Comparison of ENCODE assay signal across 16 cellular contexts in the genomic region with DNA sequence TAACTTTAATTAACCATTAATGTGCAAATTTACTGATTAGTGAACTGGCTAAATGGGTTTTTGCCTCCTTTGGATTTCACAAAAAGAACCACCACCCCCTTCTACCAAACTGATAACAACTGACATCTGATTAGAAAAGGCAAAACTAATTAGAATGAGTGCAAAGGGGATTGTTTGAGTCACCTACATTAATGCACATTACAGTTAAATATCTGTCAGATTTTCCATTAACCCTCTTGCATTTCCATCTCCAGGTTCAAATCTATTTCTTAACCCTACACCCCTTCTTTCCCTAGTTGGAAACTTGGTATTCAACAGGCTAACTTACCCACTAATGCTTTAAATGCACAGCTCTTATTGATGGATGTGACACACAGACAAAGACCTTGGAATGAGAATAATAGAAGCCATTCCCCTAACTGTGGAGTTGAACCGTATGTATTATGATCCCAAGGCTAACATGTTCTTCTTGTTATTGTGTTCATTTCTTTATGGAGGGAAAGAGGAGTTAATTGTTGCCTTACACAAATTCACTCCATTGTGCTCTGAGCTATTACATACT.
DNase-seq lines count a peak whose midpoint lies in the region; ATAC-seq and TF ChIP-seq lines count a peak whose summit lies in the region.
"Had no signal": no experiment of that assay in that cellular context is flagged by ENCODE, and none has a peak within 500 bp of the region (broad histone marks: within the 10 kb centered on the region; RNA-seq: fewer than 3 reads in every experiment).

No MANE protein-coding gene starts in this region.

- no peak overlapping the region for H2BK15ac ChIP-seq in IMR-90 (ENCODE audit: low read depth, low read length)

- H3K4me3 Mint-ChIP-seq in activated CD4-positive, alpha-beta memory T cell treated with anti-CD3 and anti-CD28 coated beads for 36 hours: peak overlapping the region; percentile 40
- no peak overlapping the region for H3K4me3 Mint-ChIP-seq in activated CD4-positive, alpha-beta memory T cell treated with anti-CD3 and anti-CD28 coated beads, Interleukin-2, amount 10 ng/mL, durations not matched to agents 7 days and 5 days
- no peak overlapping the region for H3K4me3 Mint-ChIP-seq in activated T-helper 17 cell treated with anti-CD3 and anti-CD28 coated beads, Interleukin-2, amount 50 U/mL, for 72 hours
- no peak overlapping the region for H3K4me3 Mint-ChIP-seq in stimulated activated naive B cell treated with anti-CD40 and anti-IgM and Interleukin-4, amounts not matched to agents 10 μg/mL and 1 μg/mL and 100 μg/mL, for 72 hours

- ATAC-seq in IMR-90 (ENCODE audit: low read depth): no peak
- peak; percentile 26 for ATAC-seq in activated T-helper 17 cell treated with anti-CD3 and anti-CD28 coated beads, Interleukin-2, amount 50 U/mL, for 72 hours (replicated peaks)
- ATAC-seq in stimulated activated naive B cell treated with anti-CD40 and anti-IgM and Interleukin-4, amounts not matched to agents 10 μg/mL and 1 μg/mL and 100 μg/mL, for 72 hours (replicated peaks): no peak
- ATAC-seq in PC-3: no peak
- ATAC-seq: A549 had no signal

- H3K4me2 ChIP-seq in IMR-90 (ENCODE audit: low read depth, low read length): peak overlapping the region; percentile 50; the same call in 1 of the 2 replicates
- no peak overlapping the region for H3K4me2 ChIP-seq in GM23248 (ENCODE audit: unreplicated experiment)
- H3K4me2 ChIP-seq in PC-3 (ENCODE audit: low read length): no peak overlapping the region
- H3K4me2 ChIP-seq: A549 had no signal

- no peak overlapping the region for H3K4me3 ChIP-seq in IMR-90 (ENCODE audit: insufficient read depth, low read depth, low read length)
- H3K4me3 ChIP-seq in GM23248: no peak overlapping the region
- no peak overlapping the region for H3K4me3 ChIP-seq in PC-3 (ENCODE audit: low read length)
- H3K4me3 ChIP-seq: A549 had no signal

- H3K9me3 ChIP-seq in IMR-90 (ENCODE audit: control insufficient read depth, insufficient read depth, low read length): no peaks in the 10 kb centered on the region
- H3K9me3 ChIP-seq in GM23248 (ENCODE audit: low read depth): no peaks in the 10 kb centered on the region
- no peaks in the 10 kb centered on the region for H3K9me3 ChIP-seq in PC-3 (ENCODE audit: low read length)
- H3K9me3 ChIP-seq: A549 had no signal

- H3K4me1 Mint-ChIP-seq in activated CD4-positive, alpha-beta memory T cell treated with anti-CD3 and anti-CD28 coated beads for 36 hours (ENCODE audit: low read depth): peaks cover 5% of the 10 kb centered on the region
- H3K4me1 Mint-ChIP-seq in activated CD4-positive, alpha-beta memory T cell treated with anti-CD3 and anti-CD28 coated beads, Interleukin-2, amount 10 ng/mL, durations not matched to agents 7 days and 5 days: no peaks in the 10 kb centered on the region
- peaks cover 23% of the 10 kb centered on the region for H3K4me1 Mint-ChIP-seq in activated T-helper 17 cell treated with anti-CD3 and anti-CD28 coated beads, Interleukin-2, amount 50 U/mL, for 72 hours
- peaks cover 7 to 14% of the 10 kb centered on the region in 2 donors for H3K4me1 Mint-ChIP-seq in stimulated activated naive B cell treated with anti-CD40 and anti-IgM and Interleukin-4, amounts not matched to agents 10 μg/mL and 1 μg/mL and 100 μg/mL, for 72 hours

- H3K36me3 ChIP-seq in IMR-90 (ENCODE audit: control insufficient read depth, insufficient read depth, low read length) (no peaks in the 10 kb centered on the region; the same call in 1 of the 2 replicates), GM23248 (ENCODE audit: low read depth) (no peaks in the 10 kb centered on the region), PC-3 (ENCODE audit: low read depth, low read length) (no peaks in the 10 kb centered on the region)

- H3K4ac ChIP-seq in IMR-90 (ENCODE audit: low read depth, low read length): no peak overlapping the region

- H2AK5ac ChIP-seq in IMR-90 (ENCODE audit: low read depth, low read length): no peak overlapping the region

- TF ChIP-seq CTCF in IMR-90 (conservative IDR thresholded peaks at IDR 0.05; ENCODE audit: low read depth, low read length) (no peak), PC-3 (conservative IDR thresholded peaks at IDR 0.05; ENCODE audit: low read depth, low read length) (no peak)

- H2AK9ac ChIP-seq in IMR-90 (replicated peaks; ENCODE audit: low read depth, low read length, poor library complexity): no peak overlapping the region

- no peak for TF ChIP-seq POLR2A in IMR-90 (IDR thresholded peaks at IDR 0.05; ENCODE audit: low read depth, low read length)

- peaks cover 13% of the 10 kb centered on the region for H3K36me3 Mint-ChIP-seq in activated CD4-positive, alpha-beta memory T cell treated with anti-CD3 and anti-CD28 coated beads for 36 hours
- H3K36me3 Mint-ChIP-seq in activated CD4-positive, alpha-beta memory T cell treated with anti-CD3 and anti-CD28 coated beads, Interleukin-2, amount 10 ng/mL, durations not matched to agents 7 days and 5 days (ENCODE audit: low read depth): peaks cover 34% of the 10 kb centered on the region
- H3K36me3 Mint-ChIP-seq in activated T-helper 17 cell treated with anti-CD3 and anti-CD28 coated beads, Interleukin-2, amount 50 U/mL, for 72 hours (ENCODE audit: low read depth): peaks cover 12% of the 10 kb centered on the region
- peaks cover 5 to 22% of the 10 kb centered on the region in 2 donors for H3K36me3 Mint-ChIP-seq in stimulated activated naive B cell treated with anti-CD40 and anti-IgM and Interleukin-4, amounts not matched to agents 10 μg/mL and 1 μg/mL and 100 μg/mL, for 72 hours

- H2BK20ac ChIP-seq in IMR-90 (ENCODE audit: low read depth, low read length): no peak overlapping the region

- no peak overlapping the region for H3K14ac ChIP-seq in IMR-90 (replicated peaks; ENCODE audit: low read depth, low read length)

- BruUV-seq in IMR-90 (replicated peaks; lab: Mats Ljungman, UMichigan) (no TSS peak), PC-3 (replicated peaks; lab: Mats Ljungman, UMichigan) (no TSS peak)

- H3K18ac ChIP-seq in IMR-90 (ENCODE audit: low read depth, low read length): peak overlapping the region; percentile 35; the same call in 1 of the 2 replicates

- dilution Hi-C loops in IMR-90 (cut with HindIII; ENCODE audit: low sequenced_read_pairs, unreplicated experiment): no loop called here

- H3K9ac ChIP-seq in IMR-90 (ENCODE audit: low read depth, low read length) (no peak overlapping the region), GM23248 (no peak overlapping the region), PC-3 (ENCODE audit: low read length) (no peak overlapping the region)

- H3K79me2 ChIP-seq in GM23248 (ENCODE audit: insufficient read depth) (peaks cover 96% of the 10 kb centered on the region), PC-3 (ENCODE audit: low read length) (no peaks in the 10 kb centered on the region)

- H3K9me2 ChIP-seq in GM23248 (ENCODE audit: insufficient read depth) (no peaks in the 10 kb centered on the region), PC-3 (replicated peaks; ENCODE audit: low read length) (no peaks in the 10 kb centered on the region)

- H3K23ac ChIP-seq in IMR-90 (ENCODE audit: low read depth, low read length): no peak overlapping the region

- H3K27ac ChIP-seq in IMR-90 (ENCODE audit: insufficient read depth, low read length) (no peak overlapping the region), GM23248 (no peak overlapping the region), PC-3 (ENCODE audit: low read length) (no peak overlapping the region)
- H3K27ac ChIP-seq: A549 had no signal

- H4K5ac ChIP-seq in IMR-90 (ENCODE audit: low read depth, low read length): no peak overlapping the region

- CTCF ChIA-PET in activated CD4-positive, alpha-beta memory T cell treated with anti-CD3 and anti-CD28 coated beads for 36 hours (lab: Charles Lee): interaction anchor here (2.0 kb wide), 1 partner anchor 30 kb away, joined by 6 read pairs; no protein-coding TSS in a partner anchor
- CTCF ChIA-PET in activated CD4-positive, alpha-beta memory T cell treated with anti-CD3 and anti-CD28 coated beads, Interleukin-2, amount 10 ng/mL, durations not matched to agents 7 days and 5 days (lab: Charles Lee): interaction anchor here (1.5 kb wide), 1 partner anchor 51 kb away, joined by 3 read pairs; no protein-coding TSS in a partner anchor
- CTCF ChIA-PET in IMR-90 (lab: Yijun Ruan, JAX) (no interaction called here), PC-3 (lab: Charles Lee) (no interaction called here)

- H4K91ac ChIP-seq in IMR-90 (ENCODE audit: insufficient read depth, low read depth, low read length): no peak overlapping the region

- intact Hi-C loops in activated CD4-positive, alpha-beta memory T cell treated with anti-CD3 and anti-CD28 coated beads for 36 hours (cut with micrococcal nuclease): no loop called here
- intact Hi-C loops in IMR-90 (cut with micrococcal nuclease): no loop called here
- intact Hi-C loops in PC-3 (cut with micrococcal nuclease): no loop called here

- no peaks in the 10 kb centered on the region for H3K27me3 Mint-ChIP-seq in activated CD4-positive, alpha-beta memory T cell treated with anti-CD3 and anti-CD28 coated beads for 36 hours
- no peaks in the 10 kb centered on the region for H3K27me3 Mint-ChIP-seq in activated CD4-positive, alpha-beta memory T cell treated with anti-CD3 and anti-CD28 coated beads, Interleukin-2, amount 10 ng/mL, durations not matched to agents 7 days and 5 days
- no peaks in the 10 kb centered on the region for H3K27me3 Mint-ChIP-seq in activated T-helper 17 cell treated with anti-CD3 and anti-CD28 coated beads, Interleukin-2, amount 50 U/mL, for 72 hours
- no peaks in the 10 kb centered on the region for H3K27me3 Mint-ChIP-seq in stimulated activated naive B cell treated with anti-CD40 and anti-IgM and Interleukin-4, amounts not matched to agents 10 μg/mL and 1 μg/mL and 100 μg/mL, for 72 hours

- no peak overlapping the region for H4K8ac ChIP-seq in IMR-90 (ENCODE audit: low read depth in 2 of 2, low read length in 2 of 2)

- H4K20me1 ChIP-seq in IMR-90 (ENCODE audit: insufficient read depth, low read length) (peaks cover 8% of the 10 kb centered on the region), GM23248 (ENCODE audit: insufficient read depth) (no peaks in the 10 kb centered on the region), PC-3 (ENCODE audit: low read length) (no peaks in the 10 kb centered on the region)

- H3K79me1 ChIP-seq in IMR-90 (ENCODE audit: low read depth in 1 of 2, low read length in 2 of 2): peaks cover 61 to 67% of the 10 kb centered on the region in 2 experiments

- H3K27me3 ChIP-seq in IMR-90 (ENCODE audit: control insufficient read depth, insufficient read depth, low read length) (no peaks in the 10 kb centered on the region), GM23248 (replicated peaks; ENCODE audit: insufficient read depth) (no peaks in the 10 kb centered on the region), PC-3 (ENCODE audit: low read length) (no peaks in the 10 kb centered on the region)

- in situ Hi-C loops in IMR-90 (cut with MboI; ENCODE audit: low sequenced_read_pairs) (no loop called here), GM23248 (cut with MboI) (no loop called here)

- POLR2A ChIA-PET in activated CD4-positive, alpha-beta memory T cell treated with anti-CD3 and anti-CD28 coated beads for 36 hours (lab: Charles Lee): no interaction called here
- POLR2A ChIA-PET in activated CD4-positive, alpha-beta memory T cell treated with anti-CD3 and anti-CD28 coated beads, Interleukin-2, amount 10 ng/mL, durations not matched to agents 7 days and 5 days (lab: Charles Lee): no interaction called here
- POLR2A ChIA-PET in IMR-90 (lab: Charles Lee; ENCODE audit: unreplicated experiment) (no interaction called here), PC-3 (lab: Charles Lee; ENCODE audit: unreplicated experiment) (no interaction called here)

- no peak overlapping the region for H2AFZ ChIP-seq in IMR-90 (replicated peaks; ENCODE audit: low read length, poor library complexity)
- no peak overlapping the region for H2AFZ ChIP-seq in GM23248
- H2AFZ ChIP-seq in PC-3 (ENCODE audit: low read length): no peak overlapping the region

- H3K27ac Mint-ChIP-seq in activated CD4-positive, alpha-beta memory T cell treated with anti-CD3 and anti-CD28 coated beads for 36 hours: no peak overlapping the region
- no peak overlapping the region for H3K27ac Mint-ChIP-seq in activated CD4-positive, alpha-beta memory T cell treated with anti-CD3 and anti-CD28 coated beads, Interleukin-2, amount 10 ng/mL, durations not matched to agents 7 days and 5 days
- peak overlapping the region; percentile 61 for H3K27ac Mint-ChIP-seq in activated T-helper 17 cell treated with anti-CD3 and anti-CD28 coated beads, Interleukin-2, amount 50 U/mL, for 72 hours
- H3K27ac Mint-ChIP-seq in stimulated activated naive B cell treated with anti-CD40 and anti-IgM and Interleukin-4, amounts not matched to agents 10 μg/mL and 1 μg/mL and 100 μg/mL, for 72 hours: peak overlapping the region; percentile 21

- TF ChIP-seq RAD21 in IMR-90 (IDR thresholded peaks at IDR 0.05; ENCODE audit: low read length): no peak

- peaks cover 9% of the 10 kb centered on the region for H3K4me1 ChIP-seq in IMR-90 (ENCODE audit: control insufficient read depth, insufficient read depth, low read length)
- H3K4me1 ChIP-seq in GM23248 (ENCODE audit: insufficient read depth): peaks cover 10% of the 10 kb centered on the region
- H3K4me1 ChIP-seq in PC-3 (ENCODE audit: insufficient read depth, low read length): peaks cover 3% of the 10 kb centered on the region
- H3K4me1 ChIP-seq: A549 had no signal

- H2BK120ac ChIP-seq in IMR-90 (ENCODE audit: low read depth, low read length): no peak overlapping the region

- no CpG with 5 or more reads among the region's 1 CpG for WGBS in IMR-90 (ENCODE audit: extremely low coverage in 2 of 2, insufficient read length in 1 of 2), 2 experiments
- 95 to 100% methylated on average over 1 of the region's 1 CpG for WGBS in GM23248 (ENCODE audit: low coverage in 1 of 2, low lambda C conversion rate in 2 of 2, missing lambda C conversion rate in 2 of 2), 2 experiments

- no peak overlapping the region for H2BK5ac ChIP-seq in IMR-90 (ENCODE audit: low read depth, low read length, poor library complexity, severe bottlenecking)

- no peak for DNase-seq in activated CD4-positive, alpha-beta memory T cell treated with anti-CD3 and anti-CD28 coated beads for 36 hours
- DNase-seq in activated CD4-positive, alpha-beta memory T cell treated with anti-CD3 and anti-CD28 coated beads, Interleukin-2, amount 10 ng/mL, durations not matched to agents 7 days and 5 days: no peak
- no peak for DNase-seq in IMR-90
- DNase-seq in stimulated activated naive B cell treated with anti-CD40 and anti-IgM and Interleukin-4, amounts not matched to agents 10 μg/mL and 1 μg/mL and 100 μg/mL, for 72 hours: no peak
- no peak for DNase-seq in GM23248
- DNase-seq in PC-3: no peak
- DNase-seq: C1 segment of cervical spinal cord, DND-41, HCEC 1CT, Kasumi-1, MM.1S, NCI-H1092 treated with DMSO at 0.1 percent for 48 hours, NCI-H187, NCI-H526 treated with DMSO at 0.1 percent for 48 hours had no signal

- H3K56ac ChIP-seq in IMR-90 (ENCODE audit: extremely low read depth, insufficient read depth, low read length): no peak overlapping the region

- peaks cover 13% of the 10 kb centered on the region; the same call in 1 of the 2 replicates for H3K9me1 ChIP-seq in IMR-90 (ENCODE audit: insufficient read depth, low read length)

- H3K9me3 Mint-ChIP-seq in activated CD4-positive, alpha-beta memory T cell treated with anti-CD3 and anti-CD28 coated beads for 36 hours: no peaks in the 10 kb centered on the region
- H3K9me3 Mint-ChIP-seq in activated CD4-positive, alpha-beta memory T cell treated with anti-CD3 and anti-CD28 coated beads, Interleukin-2, amount 10 ng/mL, durations not matched to agents 7 days and 5 days: peaks cover 5% of the 10 kb centered on the region
- no peaks in the 10 kb centered on the region for H3K9me3 Mint-ChIP-seq in activated T-helper 17 cell treated with anti-CD3 and anti-CD28 coated beads, Interleukin-2, amount 50 U/mL, for 72 hours
- no peaks in the 10 kb centered on the region for H3K9me3 Mint-ChIP-seq in stimulated activated naive B cell treated with anti-CD40 and anti-IgM and Interleukin-4, amounts not matched to agents 10 μg/mL and 1 μg/mL and 100 μg/mL, for 72 hours

- peaks cover 6% of the 10 kb centered on the region for H3F3A ChIP-seq in GM23248 (ENCODE audit: insufficient read depth)
- H3F3A ChIP-seq in PC-3 (ENCODE audit: low read length, unreplicated experiment): no peaks in the 10 kb centered on the region

Comparison
In these comparisons a context has a peak if more than half of its experiments do, and no peak if none do; other contexts are left out.
1. H3K27ac Mint-ChIP-seq: peak in activated T-helper 17 cell treated with anti-CD3 and anti-CD28 coated beads, Interleukin-2, amount 50 U/mL, for 72 hours (single experiment) and stimulated activated naive B cell treated with anti-CD40 and anti-IgM and Interleukin-4, amounts not matched to agents 10 μg/mL and 1 μg/mL and 100 μg/mL, for 72 hours (single experiment); none in activated CD4-positive, alpha-beta memory T cell treated with anti-CD3 and anti-CD28 coated beads for 36 hours (single experiment) and activated CD4-positive, alpha-beta memory T cell treated with anti-CD3 and anti-CD28 coated beads, Interleukin-2, amount 10 ng/mL, durations not matched to agents 7 days and 5 days (single experiment).
2. CTCF ChIA-PET loops: an anchor here in activated CD4-positive, alpha-beta memory T cell treated with anti-CD3 and anti-CD28 coated beads for 36 hours (2.0 kb wide) and activated CD4-positive, alpha-beta memory T cell treated with anti-CD3 and anti-CD28 coated beads, Interleukin-2, amount 10 ng/mL, durations not matched to agents 7 days and 5 days (1.5 kb wide); none called in IMR-90 and PC-3.